1 cellular context compared by ENCODE assay signal in the genomic region with DNA sequence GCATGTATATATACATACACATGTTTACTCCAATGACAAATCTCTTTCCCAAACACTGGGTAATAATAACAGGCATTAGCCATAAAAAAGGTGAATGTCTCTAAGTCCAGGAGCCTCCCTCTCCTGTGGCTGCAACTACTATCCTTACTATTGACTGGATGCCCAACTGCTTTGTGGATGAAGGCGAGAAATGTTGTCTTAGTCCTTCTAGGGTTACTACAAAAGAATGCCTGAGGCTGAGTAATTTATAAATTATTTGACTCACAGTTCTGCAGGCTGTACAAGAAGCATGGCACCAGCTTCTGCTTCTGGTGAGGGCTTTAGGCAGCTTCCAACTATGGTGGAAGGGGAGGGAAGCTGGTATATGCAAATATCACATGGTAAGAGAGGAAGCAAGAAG.
TF ChIP-seq lines count a peak whose summit lies in the region.

No MANE protein-coding gene starts in this region.

TF ChIP-seq in IMR-90, 13 proteins besides CTCF, POLR2A, EP300 and RAD21 (continued from another document):
- TF ChIP-seq USF2 (IDR thresholded peaks at IDR 0.05; ENCODE audit: low read depth, low read length) = no peak
- TF ChIP-seq SMC3 (IDR thresholded peaks at IDR 0.05; ENCODE audit: low read depth, low read length) = no peak
- no peak for TF ChIP-seq MXI1 (IDR thresholded peaks at IDR 0.05; ENCODE audit: borderline replicate concordance, low read depth, low read length)
- TF ChIP-seq CHD1 (IDR thresholded peaks at IDR 0.05; ENCODE audit: low read depth, low read length) = no peak
- no peak for TF ChIP-seq FOS (IDR thresholded peaks at IDR 0.05; ENCODE audit: low read depth, low read length)
- no peak for TF ChIP-seq MAZ (IDR thresholded peaks at IDR 0.05; ENCODE audit: borderline replicate concordance, low read depth, low read length)
- no peak for TF ChIP-seq BHLHE40 (IDR thresholded peaks at IDR 0.05; ENCODE audit: low read depth, low read length)
